Comparison of ENCODE assay signal across 23 cellular contexts in the genomic region with DNA sequence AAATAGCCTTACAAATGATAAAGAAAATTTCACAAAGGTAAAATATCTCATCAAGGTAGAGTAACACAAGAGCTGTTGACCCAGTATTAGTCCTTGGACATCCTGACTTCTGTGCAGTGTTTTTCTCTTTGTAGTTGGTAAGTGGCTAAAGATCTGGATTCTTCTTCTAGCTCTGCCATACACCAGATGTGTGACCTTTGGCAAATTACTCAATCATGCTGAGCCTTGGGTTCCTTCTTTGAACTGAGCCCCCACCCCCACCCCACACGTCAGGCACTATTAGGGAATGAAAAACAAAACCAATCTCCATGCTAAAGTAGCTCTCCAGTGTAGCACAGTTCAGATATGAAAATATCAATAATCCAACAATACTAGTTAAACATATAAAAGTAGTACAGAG.
"Had no signal": no experiment of that assay in that cellular context is flagged by ENCODE, and none has a peak within 500 bp of the region (broad histone marks: within the 10 kb centered on the region; RNA-seq: fewer than 3 reads in every experiment).

No MANE protein-coding gene starts in this region.

- H3K36me3 ChIP-seq: breast epithelium, neural progenitor cell had no signal

- DNase-seq: activated B cell treated with CpG ODN at 0.5 μM for 24 hours; activated CD4-positive, alpha-beta T cell treated with anti-CD3 and anti-CD28 coated beads for 36 hours; activated CD4-positive, alpha-beta T cell treated with anti-CD3 and anti-CD28 coated beads, Interleukin-2, amount 50 U/mL, for 4 hours; activated CD8-positive, alpha-beta memory T cell treated with anti-CD3 and anti-CD28 coated beads for 24 hours; activated CD8-positive, alpha-beta memory T cell treated with anti-CD3 and anti-CD28 coated beads, Interleukin-2, amount 50 U/mL, for 4 hours; activated naive CD4-positive, alpha-beta T cell; activated naive CD8-positive, alpha-beta T cell treated with anti-CD3 and anti-CD28 coated beads for 36 hours; activated T-cell treated with anti-CD3 and anti-CD28 coated beads, Interleukin-2, amount 50 U/mL, for 4 hours; amniotic stem cell; endodermal cell; esophagus squamous epithelium; foreskin melanocyte; kidney; naive thymus-derived CD4-positive, alpha-beta T cell; sigmoid colon; stimulated activated CD4-positive, alpha-beta T cell treated with anti-CD3 and anti-CD28 coated beads, Interleukin-4, amount 100 ng/mL, for 1 hour; stimulated activated naive CD4-positive, alpha-beta T cell; T-cell; testis had no signal

- H3K27ac ChIP-seq: breast epithelium, coronary artery, esophagus squamous epithelium, neural progenitor cell, sigmoid colon, testis had no signal

- H3K27me3 ChIP-seq: breast epithelium, esophagus squamous epithelium, neural progenitor cell, sigmoid colon, testis had no signal

- ATAC-seq: activated CD4-positive, alpha-beta T cell treated with anti-CD3 and anti-CD28 coated beads for 36 hours; activated T-cell treated with anti-CD3 and anti-CD28 coated beads, Interleukin-2, amount 50 U/mL, for 4 hours; naive thymus-derived CD4-positive, alpha-beta T cell; T-cell had no signal

- H3K4me3 ChIP-seq: breast epithelium, coronary artery, esophagus squamous epithelium, lung, neural progenitor cell, sigmoid colon, testis had no signal

- H3K9me3 ChIP-seq: breast epithelium, esophagus squamous epithelium, sigmoid colon, testis had no signal

- H3K4me1 ChIP-seq: breast epithelium, neural progenitor cell, sigmoid colon, testis had no signal
